In the genomic region with DNA sequence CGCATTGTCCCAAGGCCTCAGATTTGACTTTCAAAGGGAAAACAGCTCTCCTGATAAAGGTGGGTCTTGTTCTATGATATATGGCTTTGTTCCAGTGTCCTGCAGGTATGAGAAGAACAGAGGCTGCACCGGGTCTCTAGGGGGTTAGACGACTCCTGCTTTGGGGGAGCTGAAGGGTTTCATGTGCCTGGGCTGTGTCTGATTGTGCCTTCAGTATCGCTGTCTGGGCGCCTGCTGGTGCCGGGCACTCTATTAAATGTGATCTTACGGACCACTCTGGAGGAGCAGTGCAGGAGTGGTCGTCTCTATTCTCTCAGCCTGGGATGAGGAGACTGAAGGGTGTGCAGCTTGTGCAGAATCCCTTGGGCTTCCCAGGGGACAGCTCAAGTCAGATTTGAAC, we compare ENCODE assay signal across 29 cellular contexts. TPM values are rescaled to one million over a fixed set of nuclear protein-coding genes. Genes with fewer than 3 reads are reported as not detected.
A peak's percentile ranks its signal among the peaks of the same experiment; 100 is the strongest.
DNase-seq lines count a peak whose midpoint lies in the region; ATAC-seq, FAIRE-seq and TF ChIP-seq lines count a peak whose summit lies in the region.
"Had no signal": no experiment of that assay in that cellular context is flagged by ENCODE, and none has a peak within 500 bp of the region (broad histone marks: within the 10 kb centered on the region; RNA-seq: fewer than 3 reads in every experiment).

No MANE protein-coding gene starts in this region.

- ATAC-seq in RWPE2 (ENCODE audit: low read depth), result no peak
- ATAC-seq in GM21619 (IDR thresholded peaks at IDR 0.05; ENCODE audit: unreplicated experiment), result no peak
- no peak for ATAC-seq in GM21723 (IDR thresholded peaks at IDR 0.05; ENCODE audit: unreplicated experiment)
- ATAC-seq: PC-3 had no signal

- H3K4me3 ChIP-seq in RWPE2 (ENCODE audit: severe bottlenecking) (no peak overlapping the region), rectal smooth muscle tissue (ENCODE audit: low read length) (peak overlapping the region; percentile 4)
- H3K4me3 ChIP-seq: BLaER1 treated with 17β-estradiol and CSF1 and Interleukin-3, amounts not matched to agents 10 nM and 100 nM; HAP-1; SJSA1 had no signal

- peak overlapping the region; percentile 44 to 96 (median 94) for H3K27ac Mint-ChIP-seq in nephron
- H3K27ac Mint-ChIP-seq: CD4-positive, alpha-beta T cell had no signal

- H3K9me3 Mint-ChIP-seq in nephron, result no peaks in the 10 kb centered on the region
- H3K9me3 Mint-ChIP-seq: CD4-positive, alpha-beta T cell had no signal

- H3K27ac ChIP-seq in RWPE2 (ENCODE audit: poor library complexity, severe bottlenecking) (no peak overlapping the region), rectal smooth muscle tissue (ENCODE audit: low read depth, low read length) (no peak overlapping the region)
- H3K27ac ChIP-seq: BLaER1 treated with 17β-estradiol and CSF1 and Interleukin-3, amounts not matched to agents 10 nM and 100 nM; KMS-11; SJSA1 had no signal

- TF ChIP-seq POLR2A in GM12891 (IDR thresholded peaks at IDR 0.05; ENCODE audit: low read depth, low read length), result no peak

- no peaks in the 10 kb centered on the region for H3K36me3 Mint-ChIP-seq in nephron (ENCODE audit: low read depth)

- H3K27me3 ChIP-seq in RWPE2 (ENCODE audit: insufficient read depth, poor library complexity, severe bottlenecking) (no peaks in the 10 kb centered on the region), rectal smooth muscle tissue (ENCODE audit: control insufficient read depth, insufficient read depth, low read length) (no peaks in the 10 kb centered on the region)
- H3K27me3 ChIP-seq: BLaER1 treated with 17β-estradiol and CSF1 and Interleukin-3, amounts not matched to agents 10 nM and 100 nM; SJSA1 had no signal

- H3K4me1 ChIP-seq in RWPE2 (ENCODE audit: insufficient read depth, poor library complexity, severe bottlenecking) (no peaks in the 10 kb centered on the region), rectal smooth muscle tissue (ENCODE audit: control insufficient read depth, insufficient read depth, low read length) (no peaks in the 10 kb centered on the region)
- H3K4me1 ChIP-seq: HAP-1 had no signal

- H3K4me3 Mint-ChIP-seq in nephron, result no peak overlapping the region
- H3K4me3 Mint-ChIP-seq: CD4-positive, alpha-beta T cell had no signal

- FAIRE-seq in GM12891 (lab: Jason Lieb, UNC), result no peak
- FAIRE-seq: A204.1, G401.6, GM12892, GM19239 had no signal

- H3K27me3 Mint-ChIP-seq in nephron (ENCODE audit: low read depth), result peaks cover 21% of the 10 kb centered on the region

- no peaks in the 10 kb centered on the region for H3K36me3 ChIP-seq in RWPE2 (ENCODE audit: low read depth)
- H3K36me3 ChIP-seq in rectal smooth muscle tissue (ENCODE audit: control insufficient read depth, insufficient read depth, low read length), result no peaks in the 10 kb centered on the region
- H3K36me3 ChIP-seq: BLaER1 treated with 17β-estradiol and CSF1 and Interleukin-3, amounts not matched to agents 10 nM and 100 nM; HAP-1; SJSA1 had no signal

- H3K4me1 Mint-ChIP-seq in nephron, result peaks cover 4% of the 10 kb centered on the region

- H3K9ac ChIP-seq in rectal smooth muscle tissue (ENCODE audit: low read length), result peak overlapping the region; percentile 37
- H3K9ac ChIP-seq: BLaER1 treated with 17β-estradiol and CSF1 and Interleukin-3, amounts not matched to agents 10 nM and 100 nM; KMS-11 had no signal

- DNase-seq in GM10266 (ENCODE audit: extremely low spot score) (peak; percentile 5), RWPE2 (ENCODE audit: low spot score) (peak; percentile 29), GM12891 (ENCODE audit: insufficient read length, low spot score) (no peak)
- DNase-seq: AML-193; CD4-positive, alpha-beta T cell; COR-L47; IMR-90; MM.1S; NCI-H1417; NCI-H1694; NCI-H2029 treated with DMSO at 0.1 percent for 48 hours; NCI-H446 treated with DMSO at 0.1 percent for 48 hours; NCI-H526; NCI-H82; NK-92 treated with Interleukin-12 subunit alpha and Interleukin-12 subunit beta, amount 100 ng/mL, for 24 hours; PC-3; Right ventricle myocardium superior had no signal

- no peaks in the 10 kb centered on the region for H3K9me3 ChIP-seq in RWPE2 (ENCODE audit: severe bottlenecking)
- H3K9me3 ChIP-seq: BLaER1 treated with 17β-estradiol and CSF1 and Interleukin-3, amounts not matched to agents 10 nM and 100 nM; HAP-1; SJSA1 had no signal

- no peak for TF ChIP-seq CTCF in GM10266 (IDR thresholded peaks at IDR 0.05; ENCODE audit: control insufficient read depth, insufficient read depth, low read depth, missing control alignments)
- TF ChIP-seq CTCF in RWPE2 (IDR thresholded peaks at IDR 0.05; ENCODE audit: poor library complexity, severe bottlenecking), result no peak
- no peak for TF ChIP-seq CTCF in nephron (IDR thresholded peaks at IDR 0.05; ENCODE audit: unreplicated experiment in 3 of 3)

TF ChIP-seq in GM12891, 5 proteins besides CTCF, POLR2A, EP300 and RAD21:
- TF ChIP-seq TAF1 (IDR thresholded peaks at IDR 0.05; ENCODE audit: low read depth, low read length) (no peak), SPI1 (IDR thresholded peaks at IDR 0.05; ENCODE audit: low read depth, low read length) (no peak), PAX5 (IDR thresholded peaks at IDR 0.05; ENCODE audit: insufficient read depth, low read length, severe bottlenecking) (no peak), POU2F2 (IDR thresholded peaks at IDR 0.05; ENCODE audit: low read depth, low read length) (no peak), POLR2AphosphoS5 (IDR thresholded peaks at IDR 0.05; ENCODE audit: low read depth, low read length) (no peak)

RNA-seq across cellular contexts. Expression of a gene that starts 16.0 kb away (rescaled TPM):
- polyA plus RNA-seq in GM12891 (2012; ENCODE audit: low read depth, missing spikeins), result not detected
